In genomic region chr5:56412601-56413379, GRCh38 we compare ENCODE assay signal across 9 cellular contexts.
DNase-seq lines count a peak whose midpoint lies in the region; ATAC-seq lines count a peak whose summit lies in the region.
"Had no signal": no experiment of that assay in that cellular context is flagged by ENCODE, and none has a peak within 500 bp of the region (broad histone marks: within the 10 kb centered on the region; RNA-seq: fewer than 3 reads in every experiment).

No MANE protein-coding gene starts in this region.

- no peaks in the 10 kb centered on the region for H3K27me3 Mint-ChIP-seq in activated T-helper 1 cell treated with anti-CD3 and anti-CD28 coated beads, Interleukin-12 subunit alpha, Interleukin-12 subunit beta, Interleukin-2, Interleukin-4 antibody, amounts not matched to agents 30 ng/mL and 10 ng/mL and 1 ng/mL, durations not matched to agents 14 hours and 24 hours and 36 hours (ENCODE audit: insufficient read depth)
- H3K27me3 Mint-ChIP-seq in natural killer cell treated with Interleukin-12 subunit alpha and Interleukin-12 subunit beta and Interleukin-15 and Interleukin-18, amount 100 ng/mL, for 72 hours = peaks cover 0 to 5% of the 10 kb centered on the region in 2 donors
- H3K27me3 Mint-ChIP-seq: CD4-positive, alpha-beta memory T cell had no signal

- no peaks in the 10 kb centered on the region for H3K36me3 ChIP-seq in BLaER1

- no peak overlapping the region for H3K4me3 Mint-ChIP-seq in activated T-helper 1 cell treated with anti-CD3 and anti-CD28 coated beads, Interleukin-12 subunit alpha, Interleukin-12 subunit beta, Interleukin-2, Interleukin-4 antibody, amounts not matched to agents 30 ng/mL and 10 ng/mL and 1 ng/mL, durations not matched to agents 14 hours and 24 hours and 36 hours
- H3K4me3 Mint-ChIP-seq in natural killer cell treated with Interleukin-12 subunit alpha and Interleukin-12 subunit beta and Interleukin-15 and Interleukin-18, amount 100 ng/mL, for 72 hours = no peak overlapping the region

- ATAC-seq in GM19455 (IDR thresholded peaks at IDR 0.05; ENCODE audit: unreplicated experiment) (peak; percentile 82), HG03432 (IDR thresholded peaks at IDR 0.05; ENCODE audit: unreplicated experiment) (peak; percentile 89)
- ATAC-seq in natural killer cell treated with Interleukin-12 subunit alpha and Interleukin-12 subunit beta and Interleukin-15 and Interleukin-18, amount 100 ng/mL, for 72 hours = peak; percentile 45 to 57

- peak; percentile 7 for DNase-seq in activated T-helper 1 cell treated with anti-CD3 and anti-CD28 coated beads, Interleukin-12 subunit alpha, Interleukin-12 subunit beta, Interleukin-2, Interleukin-4 antibody, amounts not matched to agents 30 ng/mL and 10 ng/mL and 1 ng/mL, durations not matched to agents 14 hours and 24 hours and 36 hours (ENCODE audit: low spot score)
- no peak for DNase-seq in natural killer cell treated with Interleukin-12 subunit alpha and Interleukin-12 subunit beta and Interleukin-15 and Interleukin-18, amount 100 ng/mL, for 72 hours (ENCODE audit: low spot score)
- DNase-seq in activated gamma-delta T cell (lab: John Stamatoyannopoulos, UW) (no peak), posterior vena cava (ENCODE audit: low spot score) (no peak), NCI-H2107 (lab: John Stamatoyannopoulos, UW) (no peak)

- no peaks in the 10 kb centered on the region for H3K27me3 ChIP-seq in BLaER1

- H3K4me3 ChIP-seq in BLaER1 = no peak overlapping the region

- peak overlapping the region; percentile 51 for H3K27ac ChIP-seq in BLaER1

- H3K36me3 Mint-ChIP-seq in activated T-helper 1 cell treated with anti-CD3 and anti-CD28 coated beads, Interleukin-12 subunit alpha, Interleukin-12 subunit beta, Interleukin-2, Interleukin-4 antibody, amounts not matched to agents 30 ng/mL and 10 ng/mL and 1 ng/mL, durations not matched to agents 14 hours and 24 hours and 36 hours (ENCODE audit: low read depth) = peaks cover 4% of the 10 kb centered on the region
- no peaks in the 10 kb centered on the region for H3K36me3 Mint-ChIP-seq in natural killer cell treated with Interleukin-12 subunit alpha and Interleukin-12 subunit beta and Interleukin-15 and Interleukin-18, amount 100 ng/mL, for 72 hours
- H3K36me3 Mint-ChIP-seq: CD4-positive, alpha-beta memory T cell had no signal

- no peak overlapping the region for H3K27ac Mint-ChIP-seq in activated T-helper 1 cell treated with anti-CD3 and anti-CD28 coated beads, Interleukin-12 subunit alpha, Interleukin-12 subunit beta, Interleukin-2, Interleukin-4 antibody, amounts not matched to agents 30 ng/mL and 10 ng/mL and 1 ng/mL, durations not matched to agents 14 hours and 24 hours and 36 hours
- no peak overlapping the region for H3K27ac Mint-ChIP-seq in natural killer cell treated with Interleukin-12 subunit alpha and Interleukin-12 subunit beta and Interleukin-15 and Interleukin-18, amount 100 ng/mL, for 72 hours
- H3K27ac Mint-ChIP-seq: CD4-positive, alpha-beta memory T cell had no signal

- H3K4me1 Mint-ChIP-seq in activated T-helper 1 cell treated with anti-CD3 and anti-CD28 coated beads, Interleukin-12 subunit alpha, Interleukin-12 subunit beta, Interleukin-2, Interleukin-4 antibody, amounts not matched to agents 30 ng/mL and 10 ng/mL and 1 ng/mL, durations not matched to agents 14 hours and 24 hours and 36 hours (ENCODE audit: low read depth) = peaks cover 21% of the 10 kb centered on the region
- no peaks in the 10 kb centered on the region for H3K4me1 Mint-ChIP-seq in natural killer cell treated with Interleukin-12 subunit alpha and Interleukin-12 subunit beta and Interleukin-15 and Interleukin-18, amount 100 ng/mL, for 72 hours (ENCODE audit: low read depth in 2 of 2)

- peak overlapping the region; percentile 78 for H3K4me2 ChIP-seq in BLaER1

- H3K9me3 Mint-ChIP-seq in activated T-helper 1 cell treated with anti-CD3 and anti-CD28 coated beads, Interleukin-12 subunit alpha, Interleukin-12 subunit beta, Interleukin-2, Interleukin-4 antibody, amounts not matched to agents 30 ng/mL and 10 ng/mL and 1 ng/mL, durations not matched to agents 14 hours and 24 hours and 36 hours = peaks cover 7% of the 10 kb centered on the region
- H3K9me3 Mint-ChIP-seq in natural killer cell treated with Interleukin-12 subunit alpha and Interleukin-12 subunit beta and Interleukin-15 and Interleukin-18, amount 100 ng/mL, for 72 hours = no peaks in the 10 kb centered on the region

- H3K9ac ChIP-seq in BLaER1 = peak overlapping the region; percentile 30

- H4K20me1 ChIP-seq in BLaER1 = no peaks in the 10 kb centered on the region

- H3K9me3 ChIP-seq in BLaER1 = peaks cover 5% of the 10 kb centered on the region; the same call in 1 of the 2 replicates

- peaks cover 58% of the 10 kb centered on the region for H3K4me1 ChIP-seq in BLaER1

- intact Hi-C loops in activated T-helper 1 cell treated with anti-CD3 and anti-CD28 coated beads, Interleukin-12 subunit alpha, Interleukin-12 subunit beta, Interleukin-2, Interleukin-4 antibody, amounts not matched to agents 30 ng/mL and 10 ng/mL and 1 ng/mL, durations not matched to agents 14 hours and 24 hours and 36 hours (cut with micrococcal nuclease) = no loop called here
- intact Hi-C loops in posterior vena cava (cut with DNase I) = no loop called here
